ENCODE assay signal across 22 cellular contexts in genomic region chr5:136886623-136887022, GRCh38.
DNase-seq lines count a peak whose midpoint lies in the region; ATAC-seq and FAIRE-seq lines count a peak whose summit lies in the region.
"Had no signal": no experiment of that assay in that cellular context is flagged by ENCODE, and none has a peak within 500 bp of the region (broad histone marks: within the 10 kb centered on the region; RNA-seq: fewer than 3 reads in every experiment).

No MANE protein-coding gene starts in this region.

- ATAC-seq in HG02870 (IDR thresholded peaks at IDR 0.05; ENCODE audit: unreplicated experiment) (no peak), HG02610 (IDR thresholded peaks at IDR 0.05; ENCODE audit: unreplicated experiment) (no peak)
- ATAC-seq: CD8-positive, alpha-beta T cell; K562 had no signal

- peak; percentile 20 for DNase-seq in NK-92 treated with Interleukin-12 subunit alpha and Interleukin-12 subunit beta, amount 100 ng/mL, for 24 hours (lab: John Stamatoyannopoulos, UW)
- DNase-seq in NK-92 (lab: John Stamatoyannopoulos, UW; ENCODE audit: unreplicated experiment) (no peak), RKO (ENCODE audit: low spot score) (peak; percentile 12), myocyte (ENCODE audit: low read depth) (peak; percentile 72), RCC 7860 (ENCODE audit: low spot score) (no peak)
- DNase-seq: 8988T; AML-193; C1 segment of cervical spinal cord; CD8-positive, alpha-beta T cell; GF-D8; NCI-H1092; NCI-H1436; NCI-H187 treated with DMSO at 0.1 percent for 48 hours; NCI-H2107; NCI-H82; OCI-M1; T-helper 1 cell had no signal

- FAIRE-seq in RCC 7860 (lab: Jason Lieb, UNC), result no peak
- FAIRE-seq: GM19239, H1, K562 had no signal

Comparison
In these comparisons a context has a peak if more than half of its experiments do, and no peak if none do; other contexts are left out.
1. DNase-seq: peak in NK-92 treated with Interleukin-12 subunit alpha and Interleukin-12 subunit beta, amount 100 ng/mL, for 24 hours (single experiment), RKO (single experiment) and myocyte (single experiment); none in NK-92 (single experiment) and RCC 7860 (single experiment).